8 cellular contexts compared by ENCODE assay signal in the genomic region with DNA sequence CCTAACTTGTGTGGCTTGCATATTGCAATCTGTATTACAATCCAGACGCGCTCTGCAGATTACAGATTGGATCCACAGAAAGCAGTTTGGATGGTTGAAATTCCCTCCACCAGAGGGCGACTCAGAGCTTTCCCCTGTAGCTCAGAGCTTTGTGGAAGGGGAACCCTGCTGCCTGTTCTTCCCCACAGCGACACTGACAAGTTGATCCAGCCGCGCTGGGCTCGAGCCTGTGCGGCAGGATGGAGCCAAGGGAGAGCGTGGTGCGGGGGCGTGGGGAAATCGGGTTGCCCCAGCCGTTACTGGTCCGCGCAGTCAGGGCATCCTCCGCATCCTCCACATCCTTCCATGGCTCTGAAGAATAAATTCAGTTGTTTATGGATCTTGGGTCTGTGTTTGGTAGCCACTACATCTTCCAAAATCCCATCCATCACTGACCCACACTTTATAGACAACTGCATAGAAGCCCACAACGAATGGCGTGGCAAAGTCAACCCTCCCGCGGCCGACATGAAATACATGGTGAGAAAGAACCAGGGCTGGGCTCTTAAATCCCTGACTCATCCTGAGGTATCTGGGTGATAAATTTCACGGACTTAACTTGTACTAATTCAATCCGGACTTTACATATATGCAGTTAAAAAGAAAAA. TPM values are rescaled to one million over a fixed set of nuclear protein-coding genes. Genes with fewer than 3 reads are reported as not detected.
DNase-seq lines count a peak whose midpoint lies in the region; ATAC-seq and TF ChIP-seq lines count a peak whose summit lies in the region.

Gene GLIPR1L1, plus strand, starts transcription at position 287 of the 647 bp plus-strand sequence. Its CDS starts 59 bp downstream, at position 346.

- ATAC-seq in GM19025 (IDR thresholded peaks at IDR 0.05; ENCODE audit: low read depth, unreplicated experiment), result peak; percentile 43
- peak; percentile 72 for ATAC-seq in HG03196 (IDR thresholded peaks at IDR 0.05; ENCODE audit: unreplicated experiment)

- H3K4me3 ChIP-seq in epithelial cell of proximal tubule (ENCODE audit: low read depth, low read length), result peak within 1 kb of the TSS; percentile 54

- DNase-seq in C1 segment of cervical spinal cord (lab: John Stamatoyannopoulos, UW) (peak; percentile 13 to 91 (median 75)), epithelial cell of proximal tubule (ENCODE audit: low read depth) (peak; percentile 63), mucosa of gallbladder (ENCODE audit: low spot score) (peak; percentile 92)
- peak; percentile 41 for DNase-seq in NK-92 treated with Interleukin-12 subunit alpha and Interleukin-12 subunit beta, amount 100 ng/mL, for 24 hours (lab: John Stamatoyannopoulos, UW)
- DNase-seq in activated CD8-positive, alpha-beta memory T cell treated with anti-CD3 and anti-CD28 coated beads, Interleukin-2, amount 50 U/mL, for 48 hours, result peak; percentile 88
- DNase-seq in stimulated activated CD8-positive, alpha-beta memory T cell treated with anti-CD3 and anti-CD28 coated beads, Interleukin-4, amount 100 ng/mL, for 24 hours (ENCODE audit: low read depth), result peak; percentile 66

- peak; percentile 86 for TF ChIP-seq CTCF in epithelial cell of proximal tubule (conservative IDR thresholded peaks at IDR 0.05; ENCODE audit: low read depth, low read length)

RNA-seq across cellular contexts. Expression of gene GLIPR1L1, which starts in this region (rescaled TPM):
- total RNA-seq in epithelial cell of proximal tubule, result not detected in 2 replicates
- total RNA-seq in mucosa of gallbladder, result not detected

Comparison
In these comparisons a context has a peak if more than half of its experiments do, and no peak if none do; other contexts are left out.
1. Peak in every context shown above with its lines: DNase-seq, ATAC-seq and H3K4me3 ChIP-seq.
2. Peak in DNase-seq and H3K4me3 ChIP-seq in epithelial cell of proximal tubule; RNA of the gene not detected or under 1 TPM.
3. Peak in DNase-seq in mucosa of gallbladder; RNA of the gene not detected or under 1 TPM.
4. DNase-seq: peak in every context shown above with its lines; median percentile 92 in mucosa of gallbladder; 88 in activated CD8-positive, alpha-beta memory T cell treated with anti-CD3 and anti-CD28 coated beads, Interleukin-2, amount 50 U/mL, for 48 hours; 75 in C1 segment of cervical spinal cord; 66 in stimulated activated CD8-positive, alpha-beta memory T cell treated with anti-CD3 and anti-CD28 coated beads, Interleukin-4, amount 100 ng/mL, for 24 hours; 63 in epithelial cell of proximal tubule; 41 in NK-92 treated with Interleukin-12 subunit alpha and Interleukin-12 subunit beta, amount 100 ng/mL, for 24 hours.